ENCODE assay signal across 8 cellular contexts in genomic region chr3:189144645-189145044, GRCh38. TPM values are rescaled to one million over a fixed set of nuclear protein-coding genes. Genes with fewer than 3 reads are reported as not detected.
A peak's percentile ranks its signal among the peaks of the same experiment; 100 is the strongest.
DNase-seq lines count a peak whose midpoint lies in the region; ATAC-seq, FAIRE-seq and TF ChIP-seq lines count a peak whose summit lies in the region.

No MANE protein-coding gene starts in this region.

- DNase-seq in AML-193 (lab: John Stamatoyannopoulos, UW) (peak; percentile 91 to 93), HT1080 (ENCODE audit: low read depth) (peak; percentile 51), SW480 (ENCODE audit: low spot score) (peak; percentile 79), hepatocyte (ENCODE audit: low spot score) (peak; percentile 31), NCI-H774 (lab: John Stamatoyannopoulos, UW) (no peak), RCC 7860 (ENCODE audit: low spot score) (no peak), endodermal cell (no peak)

- H3K36me3 Mint-ChIP-seq in endodermal cell (ENCODE audit: low read depth): no peaks in the 10 kb centered on the region

- H3K4me1 ChIP-seq in hepatocyte (ENCODE audit: insufficient read depth): no peaks in the 10 kb centered on the region
- H3K4me1 ChIP-seq in endodermal cell (ENCODE audit: control insufficient read depth, insufficient read depth, low read length): no peaks in the 10 kb centered on the region

- H3K4me3 Mint-ChIP-seq in endodermal cell: no peak overlapping the region

- no peaks in the 10 kb centered on the region for H4K20me1 ChIP-seq in hepatocyte (ENCODE audit: insufficient read depth, poor library complexity, severe bottlenecking)

- H3K9me2 ChIP-seq in hepatocyte (replicated peaks; ENCODE audit: insufficient read depth): no peaks in the 10 kb centered on the region

- no peak overlapping the region for H2AFZ ChIP-seq in hepatocyte

- no peaks in the 10 kb centered on the region for H3K27me3 Mint-ChIP-seq in endodermal cell (ENCODE audit: insufficient read depth)

- no peaks in the 10 kb centered on the region for H3K79me2 ChIP-seq in hepatocyte

- no peak overlapping the region for H3K27ac ChIP-seq in hepatocyte
- no peak overlapping the region for H3K27ac ChIP-seq in endodermal cell (ENCODE audit: low read depth, low read length)

- peaks cover 6% of the 10 kb centered on the region for H3K4me1 Mint-ChIP-seq in endodermal cell

- H3K4me3 ChIP-seq in hepatocyte (no peak overlapping the region), endodermal cell (ENCODE audit: low read length) (no peak overlapping the region)

- 73% methylated on average over 5 of the region's 5 CpGs for WGBS in hepatocyte (ENCODE audit: low lambda C conversion rate, missing lambda C conversion rate)
- WGBS in endodermal cell (ENCODE audit: insufficient coverage in 1 of 2, insufficient read length in 1 of 2), 2 experiments: 92 to 95% methylated on average over 3 to 5 of the region's 5 CpGs

- H3K9me3 ChIP-seq in hepatocyte (ENCODE audit: low read depth) (no peaks in the 10 kb centered on the region), endodermal cell (ENCODE audit: control insufficient read depth, low read length) (no peaks in the 10 kb centered on the region)

- H3K9me3 Mint-ChIP-seq in endodermal cell: no peaks in the 10 kb centered on the region

- no peak for ATAC-seq in GM21723 (IDR thresholded peaks at IDR 0.05; ENCODE audit: unreplicated experiment)

- H3K9ac ChIP-seq in endodermal cell (ENCODE audit: extremely low read depth, low read length, poor library complexity, severe bottlenecking): no peak overlapping the region

- H3K27me3 ChIP-seq in hepatocyte (no peaks in the 10 kb centered on the region), endodermal cell (ENCODE audit: control insufficient read depth, insufficient read depth, low read length, poor library complexity, severe bottlenecking) (no peaks in the 10 kb centered on the region)

- no peaks in the 10 kb centered on the region for H3K36me3 ChIP-seq in hepatocyte (replicated peaks; ENCODE audit: insufficient read depth, low read depth)
- H3K36me3 ChIP-seq in endodermal cell (ENCODE audit: control insufficient read depth, insufficient read depth, low read length): no peaks in the 10 kb centered on the region

- no peak overlapping the region for H3K27ac Mint-ChIP-seq in endodermal cell

- no peak overlapping the region for H3K4me2 ChIP-seq in hepatocyte

- peak; percentile 50 for TF ChIP-seq CTCF in hepatocyte (IDR thresholded peaks at IDR 0.05; ENCODE audit: poor library complexity)
- no peak for TF ChIP-seq CTCF in endodermal cell (conservative IDR thresholded peaks at IDR 0.05)

- FAIRE-seq in RCC 7860 (lab: Jason Lieb, UNC): no peak

RNA-seq across cellular contexts. Expression of gene TPRG1, which starts 27.1 kb away (rescaled TPM):
- 0.24 and 0.27 TPM in 2 replicates for total RNA-seq in HT1080 (2014; rRNA removed; shearing (Covaris generic))
- polyA plus RNA-seq in HT1080 (2015; cell fraction: cytosol; rRNA removed): 0.85 and 1.2 TPM in 2 replicates
- polyA plus RNA-seq in HT1080 (2015; cell fraction: nucleus; rRNA removed): 0.12 and 0.26 TPM in 2 replicates
- total RNA-seq in hepatocyte (0.16 and 0.43 TPM in 2 replicates), endodermal cell (1 to 10 TPM in 1 of 2 donors, under 1 TPM in 1; 0.69 to 1.3 TPM)
- 1.2 TPM in 1 of 2 replicates, not detected in the other for polyA plus RNA-seq in hepatocyte
- 0.43 TPM for polyA plus RNA-seq in endodermal cell (2013, experiment 1 of 2)
- polyA plus RNA-seq in endodermal cell (2013, experiment 2 of 2): 0.37 TPM

Comparison
In these comparisons a context has a peak if more than half of its experiments do, and no peak if none do; other contexts are left out.
1. DNase-seq: peak in AML-193 (2 of 2), HT1080 (single experiment), SW480 (single experiment) and hepatocyte (single experiment); none in NCI-H774 (single experiment), RCC 7860 (single experiment) and endodermal cell (single experiment).